7 cellular contexts compared by ENCODE assay signal in the genomic region with DNA sequence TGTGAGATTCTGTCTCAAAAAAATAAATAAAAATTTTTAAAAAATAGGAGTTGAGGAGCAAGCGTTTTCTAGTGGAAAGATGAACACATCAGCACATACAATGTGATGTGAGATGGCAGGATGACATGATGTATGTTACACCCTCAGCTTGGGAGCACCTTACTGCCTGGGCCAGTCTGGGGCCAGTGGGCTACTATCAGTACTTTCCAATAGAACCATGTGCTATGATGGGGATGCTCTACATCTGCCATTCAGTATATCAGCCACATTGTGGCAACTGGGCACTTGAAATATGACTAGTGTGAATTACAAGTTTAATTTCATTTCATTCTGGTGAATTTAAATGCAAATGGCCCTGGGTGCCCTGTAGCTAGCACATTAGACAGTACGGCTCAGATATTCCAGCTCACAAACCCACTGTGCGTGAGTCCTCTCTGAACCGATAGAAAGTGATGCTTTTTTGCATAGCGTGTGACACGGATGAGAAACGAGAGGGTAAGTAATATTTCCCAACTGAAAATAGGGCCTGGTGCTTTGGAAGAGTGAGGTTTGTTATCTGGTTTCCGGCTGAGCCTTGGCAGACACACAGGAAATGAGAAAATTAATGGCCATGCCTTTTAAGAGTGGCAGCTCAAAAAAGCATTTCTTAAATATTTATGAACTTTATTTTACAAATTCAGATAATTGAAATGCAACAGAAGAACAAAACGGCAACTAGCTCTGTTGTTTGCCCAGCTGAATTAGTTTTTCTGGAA.
DNase-seq lines count a peak whose midpoint lies in the region; ATAC-seq lines count a peak whose summit lies in the region.

No MANE protein-coding gene starts in this region.

- no peak overlapping the region for H3K27ac ChIP-seq in caudate nucleus (ENCODE audit: low read depth, low read length)

- peak; percentile 97 for DNase-seq in SHP77 treated with DMSO at 0.1 percent for 48 hours (lab: John Stamatoyannopoulos, UW)
- DNase-seq in left cardiac atrium, result no peak
- no peak for DNase-seq in caudate nucleus (lab: John Stamatoyannopoulos, UW)
- no peak for DNase-seq in D341Med (ENCODE audit: low spot score)
- no peak for DNase-seq in DMS114 treated with DMSO at 0.1 percent for 48 hours (lab: John Stamatoyannopoulos, UW; ENCODE audit: unreplicated experiment)

- intact Hi-C loops in left cardiac atrium (cut with DNase I), result no loop called here

- ATAC-seq in GM18868 (IDR thresholded peaks at IDR 0.05; ENCODE audit: unreplicated experiment), result peak; percentile 73
- peak; percentile 51 for ATAC-seq in HG02943 (IDR thresholded peaks at IDR 0.05; ENCODE audit: low read depth, unreplicated experiment)
- peak; percentile 25 to 54 for ATAC-seq in left cardiac atrium
